1 cellular context compared by ENCODE assay signal in the genomic region with DNA sequence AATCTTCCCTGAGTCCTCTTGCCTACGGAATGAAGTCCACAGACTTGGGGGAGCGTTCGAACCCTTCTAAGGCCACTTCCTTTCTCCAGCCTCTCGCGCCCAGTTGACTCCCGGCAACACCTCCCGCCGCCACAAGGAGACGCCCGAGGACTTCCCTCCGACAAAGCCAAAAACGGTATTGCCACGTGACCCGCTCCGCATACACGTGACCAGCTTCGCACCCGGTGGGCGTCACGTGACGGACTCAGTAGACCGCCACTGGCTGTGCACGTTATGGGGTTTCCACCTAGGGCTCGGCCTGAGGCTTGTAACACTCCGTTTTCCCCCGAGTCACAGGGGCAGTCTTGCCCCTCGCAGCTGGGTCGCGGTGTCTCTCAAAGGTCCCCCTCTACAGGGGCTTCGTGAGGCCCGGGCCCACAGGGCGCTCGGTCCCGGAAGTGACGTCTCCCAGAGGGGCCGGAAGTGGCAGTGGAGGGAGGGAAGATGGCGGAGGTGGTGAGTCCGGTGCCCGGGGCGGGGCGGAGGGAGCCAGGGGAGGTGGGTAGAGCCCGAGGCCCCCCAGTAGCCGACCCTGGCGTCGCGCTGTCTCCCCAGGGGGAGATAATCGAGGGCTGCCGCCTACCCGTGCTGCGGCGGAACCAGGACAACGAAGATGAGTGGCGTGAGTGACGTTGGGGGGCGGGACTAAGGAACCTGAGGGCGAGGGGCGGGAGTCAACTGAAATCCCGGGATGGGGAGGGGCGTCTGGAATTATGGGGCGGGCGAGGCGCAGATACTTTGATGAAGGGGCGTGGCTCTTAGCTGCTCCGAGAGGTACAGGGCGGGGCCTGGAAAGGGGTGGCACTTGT.
TF ChIP-seq lines count a peak whose summit lies in the region.

Gene KAT5, plus strand, starts transcription at position 468 of the 848 bp plus-strand sequence. Its CDS starts 16 bp downstream, at position 484.

TF ChIP-seq in HepG2, 621 proteins besides CTCF, POLR2A, EP300 and RAD21 (continued from another document and continues in another):
- TF ChIP-seq REST (IDR thresholded peaks at IDR 0.05; ENCODE audit: borderline replicate concordance in 1 of 2, low read depth in 1 of 2, low read length in 2 of 2): 0 out of 4 replicates have a peak, but pooled peaks of 1 of the 2 experiments have one; percentile 4
- TF ChIP-seq U2AF2 (IDR thresholded peaks at IDR 0.05; ENCODE audit: low read depth, low read length): peak; percentile 80; the same call in 1 of the 2 replicates
- TF ChIP-seq PAWR (CRISPR knock-in tag; IDR thresholded peaks at IDR 0.05; ENCODE audit: borderline replicate concordance): no peak
- TF ChIP-seq ZNF644 (CRISPR knock-in tag; IDR thresholded peaks at IDR 0.05; ENCODE audit: low read depth): no peak
- TF ChIP-seq ZBTB1 (CRISPR knock-in tag; IDR thresholded peaks at IDR 0.05; ENCODE audit: borderline replicate concordance): no peak
- peak; percentile 90; the same call in 1 of the 2 replicates for TF ChIP-seq MYNN (CRISPR knock-in tag; IDR thresholded peaks at IDR 0.05; ENCODE audit: low read depth)
- peak; percentile 97 for TF ChIP-seq ZNF883 (CRISPR knock-in tag; IDR thresholded peaks at IDR 0.05; ENCODE audit: not compliant biosample characterization)
- peak; percentile 64 for TF ChIP-seq UBTF (CRISPR knock-in tag; IDR thresholded peaks at IDR 0.05)
- TF ChIP-seq JARID2 (CRISPR knock-in tag; IDR thresholded peaks at IDR 0.05; ENCODE audit: insufficient replicate concordance): peak; percentile 94
- peak; percentile 93 for TF ChIP-seq ELF1 (CRISPR knock-in tag; IDR thresholded peaks at IDR 0.05)
- TF ChIP-seq HNRNPUL1 (IDR thresholded peaks at IDR 0.05; ENCODE audit: low read depth, low read length): no peak
- peak; percentile 99 for TF ChIP-seq KAT8 (CRISPR knock-in tag; IDR thresholded peaks at IDR 0.05)
- peak; percentile 94 for TF ChIP-seq ZNF275 (CRISPR knock-in tag; IDR thresholded peaks at IDR 0.05; ENCODE audit: borderline replicate concordance)
- peak; percentile 78; the same call in 1 of the 2 replicates for TF ChIP-seq ZNF329 (CRISPR knock-in tag; IDR thresholded peaks at IDR 0.05; ENCODE audit: low read depth)
- TF ChIP-seq CHD2 (IDR thresholded peaks at IDR 0.05; ENCODE audit: low read depth, low read length): 0 out of 2 replicates have a peak, but pooled peaks have one; percentile 6
- no peak for TF ChIP-seq ZNF674 (CRISPR knock-in tag; IDR thresholded peaks at IDR 0.05; ENCODE audit: low read depth)
- peak; percentile 93 for TF ChIP-seq ZNF343 (CRISPR knock-in tag; IDR thresholded peaks at IDR 0.05)
- peak; percentile 93 for TF ChIP-seq BORCS8-MEF2B (CRISPR knock-in tag; IDR thresholded peaks at IDR 0.05)
- TF ChIP-seq, protein P1, sequence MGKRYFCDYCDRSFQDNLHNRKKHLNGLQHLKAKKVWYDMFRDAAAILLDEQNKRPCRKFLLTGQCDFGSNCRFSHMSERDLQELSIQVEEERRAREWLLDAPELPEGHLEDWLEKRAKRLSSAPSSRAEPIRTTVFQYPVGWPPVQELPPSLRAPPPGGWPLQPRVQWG (CRISPR knock-in tag; IDR thresholded peaks at IDR 0.05; ENCODE audit: borderline replicate concordance, low read depth): no peak
- TF ChIP-seq RFXANK (CRISPR knock-in tag; IDR thresholded peaks at IDR 0.05): peak; percentile 79; the same call in 1 of the 2 replicates
- TF ChIP-seq ZNF512 (CRISPR knock-in tag; IDR thresholded peaks at IDR 0.05): no peak
- peak; percentile 51; the same call in 1 of the 2 replicates for TF ChIP-seq ZNF562 (CRISPR knock-in tag; IDR thresholded peaks at IDR 0.05; ENCODE audit: borderline replicate concordance)
- no peak for TF ChIP-seq NCOA5 (CRISPR knock-in tag; IDR thresholded peaks at IDR 0.05)
- no peak for TF ChIP-seq NR1H2 (CRISPR knock-in tag; IDR thresholded peaks at IDR 0.05; ENCODE audit: borderline replicate concordance, low read depth)
- TF ChIP-seq NR3C1 (CRISPR knock-in tag; IDR thresholded peaks at IDR 0.05): no peak
- TF ChIP-seq ZNF724P (CRISPR knock-in tag; IDR thresholded peaks at IDR 0.05; ENCODE audit: borderline replicate concordance): no peak
- peak; percentile 78 for TF ChIP-seq HNRNPL (IDR thresholded peaks at IDR 0.05; ENCODE audit: low read depth, low read length)
- no peak for TF ChIP-seq ARNT (IDR thresholded peaks at IDR 0.05)
- TF ChIP-seq SIN3B (IDR thresholded peaks at IDR 0.05; ENCODE audit: low read length): no peak
- TF ChIP-seq ZNF30 (CRISPR knock-in tag; IDR thresholded peaks at IDR 0.05): peak; percentile 20; the same call in 1 of the 2 replicates
- peak; percentile 96; the same call in 1 of the 2 replicates for TF ChIP-seq ZNF576 (CRISPR knock-in tag; IDR thresholded peaks at IDR 0.05)
- TF ChIP-seq SOX13 (IDR thresholded peaks at IDR 0.05): no peak
- TF ChIP-seq SOX13 (CRISPR knock-in tag; conservative IDR thresholded peaks at IDR 0.05 in 1 of 2, IDR thresholded peaks at IDR 0.05 in 1 of 2): peak in 1 of 2 experiments; percentile 34; a peak in 1 of 4 replicates
- peak; percentile 82 for TF ChIP-seq GMEB1 (CRISPR knock-in tag; IDR thresholded peaks at IDR 0.05; ENCODE audit: borderline replicate concordance)
- peak; percentile 50 for TF ChIP-seq XRCC5 (optimal IDR thresholded peaks at IDR 0.05; ENCODE audit: low read length)
- TF ChIP-seq ZNF782 (CRISPR knock-in tag; IDR thresholded peaks at IDR 0.05; ENCODE audit: borderline replicate concordance): peak; percentile 89
- TF ChIP-seq ZNF709 (CRISPR knock-in tag; IDR thresholded peaks at IDR 0.05): peak; percentile 92; the same call in 1 of the 2 replicates
- peak; percentile 91; the same call in 1 of the 2 replicates for TF ChIP-seq ZNF713 (CRISPR knock-in tag; IDR thresholded peaks at IDR 0.05)
- TF ChIP-seq ZNF563 (CRISPR knock-in tag; IDR thresholded peaks at IDR 0.05): peak; percentile 97
- peak; percentile 79; the same call in 1 of the 2 replicates for TF ChIP-seq CBX5 (CRISPR knock-in tag; IDR thresholded peaks at IDR 0.05; ENCODE audit: borderline replicate concordance)
- peak; percentile 71; the same call in 1 of the 2 replicates for TF ChIP-seq MTERF4 (CRISPR knock-in tag; IDR thresholded peaks at IDR 0.05)
- peak; percentile 90 for TF ChIP-seq ZNF780A (CRISPR knock-in tag; IDR thresholded peaks at IDR 0.05)
- TF ChIP-seq BHLHE40 (IDR thresholded peaks at IDR 0.05; ENCODE audit: low read length): peak; percentile 100
- TF ChIP-seq NFKB2 (CRISPR knock-in tag; IDR thresholded peaks at IDR 0.05; ENCODE audit: borderline replicate concordance): peak; percentile 96; the same call in 1 of the 2 replicates
- peak; percentile 89; the same call in 1 of the 2 replicates for TF ChIP-seq CREB3 (CRISPR knock-in tag; IDR thresholded peaks at IDR 0.05)
- peak; percentile 44 for TF ChIP-seq GATAD2A (CRISPR knock-in tag; IDR thresholded peaks at IDR 0.05)
- TF ChIP-seq, protein P2, sequence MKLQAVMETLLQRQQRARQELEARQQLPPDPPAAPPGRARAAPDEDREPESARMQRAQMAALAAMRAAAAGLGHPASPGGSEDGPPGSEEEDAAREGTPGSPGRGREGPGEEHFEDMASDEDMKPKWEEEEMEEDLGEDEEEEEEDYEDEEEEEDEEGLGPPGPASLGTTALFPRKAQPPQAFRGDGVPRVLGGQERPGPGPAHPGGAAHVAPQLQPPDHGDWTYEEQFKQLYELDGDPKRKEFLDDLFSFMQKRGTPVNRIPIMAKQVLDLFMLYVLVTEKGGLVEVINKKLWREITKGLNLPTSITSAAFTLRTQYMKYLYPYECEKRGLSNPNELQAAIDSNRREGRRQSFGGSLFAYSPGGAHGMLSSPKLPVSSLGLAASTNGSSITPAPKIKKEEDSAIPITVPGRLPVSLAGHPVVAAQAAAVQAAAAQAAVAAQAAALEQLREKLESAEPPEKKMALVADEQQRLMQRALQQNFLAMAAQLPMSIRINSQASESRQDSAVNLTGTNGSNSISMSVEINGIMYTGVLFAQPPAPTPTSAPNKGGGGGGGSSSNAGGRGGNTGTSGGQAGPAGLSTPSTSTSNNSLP (IDR thresholded peaks at IDR 0.05; ENCODE audit: low read depth, low read length): no peak
